8 cellular contexts compared by ENCODE assay signal in genomic region chr19:56309511-56310185, GRCh38. TPM values are rescaled to one million over a fixed set of nuclear protein-coding genes. Genes with fewer than 3 reads are reported as not detected.
DNase-seq lines count a peak whose midpoint lies in the region; ATAC-seq, FAIRE-seq and TF ChIP-seq lines count a peak whose summit lies in the region.

No MANE protein-coding gene starts in this region.

- H3K4me3 ChIP-seq in brain microvascular endothelial cell (ENCODE audit: low read depth, low read length) (no peak overlapping the region), left lung (no peak overlapping the region)

- peak; percentile 31 for FAIRE-seq in GM12891 (lab: Jason Lieb, UNC)

- DNase-seq in GM12891 (ENCODE audit: insufficient read length, low spot score) (peak; percentile 31), M059J (ENCODE audit: low read depth) (peak; percentile 7), UCSD-AML1 (lab: John Stamatoyannopoulos, UW; ENCODE audit: unreplicated experiment) (peak; percentile 78), brain microvascular endothelial cell (peak; percentile 36), left lung (peak; percentile 47 to 94), COLO829 (ENCODE audit: low spot score) (no peak), NCI-H2171 (lab: John Stamatoyannopoulos, UW) (no peak)
- peak; percentile 47 to 80 for DNase-seq in stimulated activated effector memory CD8-positive, alpha-beta T cell treated with anti-CD3 and anti-CD28 coated beads, Interleukin-12 subunit alpha, Interleukin-12 subunit beta, amount 100 ng/mL, for 72 hours (ENCODE audit: low spot score in 2 of 2)

- H3K27ac ChIP-seq in brain microvascular endothelial cell: no peak overlapping the region
- no peak overlapping the region for H3K27ac ChIP-seq in left lung

- in situ Hi-C loops in brain microvascular endothelial cell (cut with HindIII; ENCODE audit: low pct_ligation_motif_present, low sequenced_read_pairs): no loop called here

- H3K36me3 ChIP-seq in brain microvascular endothelial cell (replicated peaks) (no peaks in the 10 kb centered on the region), left lung (peaks cover 0 to 7% of the 10 kb centered on the region in 2 donors)

- peak; percentile 47 for ATAC-seq in left lung
- peak; percentile 67 for ATAC-seq in stimulated activated effector memory CD8-positive, alpha-beta T cell treated with anti-CD3 and anti-CD28 coated beads, Interleukin-12 subunit alpha, Interleukin-12 subunit beta, amount 100 ng/mL, for 72 hours

- TF ChIP-seq CTCF in brain microvascular endothelial cell (IDR thresholded peaks at IDR 0.05; ENCODE audit: low read depth, low read length, missing control alignments) (peak; percentile 94), left lung (IDR thresholded peaks at IDR 0.05) (peak; percentile 56 to 81)

- H3K27me3 ChIP-seq in brain microvascular endothelial cell (replicated peaks): no peaks in the 10 kb centered on the region
- no peaks in the 10 kb centered on the region for H3K27me3 ChIP-seq in left lung

- intact Hi-C loops in left lung (cut with DNase I): no loop called here

- H3K9me3 Mint-ChIP-seq in stimulated activated effector memory CD8-positive, alpha-beta T cell treated with anti-CD3 and anti-CD28 coated beads, Interleukin-12 subunit alpha, Interleukin-12 subunit beta, amount 100 ng/mL, for 72 hours: peaks cover 3% of the 10 kb centered on the region

- no peaks in the 10 kb centered on the region for H3K9me3 ChIP-seq in left lung

- H3K4me1 Mint-ChIP-seq in stimulated activated effector memory CD8-positive, alpha-beta T cell treated with anti-CD3 and anti-CD28 coated beads, Interleukin-12 subunit alpha, Interleukin-12 subunit beta, amount 100 ng/mL, for 72 hours: peaks cover 27% of the 10 kb centered on the region

- peaks cover 0 to 23% of the 10 kb centered on the region in 2 donors for H3K4me1 ChIP-seq in left lung

- H3K4me3 Mint-ChIP-seq in stimulated activated effector memory CD8-positive, alpha-beta T cell treated with anti-CD3 and anti-CD28 coated beads, Interleukin-12 subunit alpha, Interleukin-12 subunit beta, amount 100 ng/mL, for 72 hours: no peak overlapping the region

- no peak for TF ChIP-seq POLR2A in GM12891 (IDR thresholded peaks at IDR 0.05; ENCODE audit: low read depth, low read length)

- H3K27ac Mint-ChIP-seq in stimulated activated effector memory CD8-positive, alpha-beta T cell treated with anti-CD3 and anti-CD28 coated beads, Interleukin-12 subunit alpha, Interleukin-12 subunit beta, amount 100 ng/mL, for 72 hours: no peak overlapping the region

- peaks cover 26% of the 10 kb centered on the region for H3K36me3 Mint-ChIP-seq in stimulated activated effector memory CD8-positive, alpha-beta T cell treated with anti-CD3 and anti-CD28 coated beads, Interleukin-12 subunit alpha, Interleukin-12 subunit beta, amount 100 ng/mL, for 72 hours

TF ChIP-seq in GM12891, 5 proteins besides CTCF, POLR2A, EP300 and RAD21:
- TF ChIP-seq POU2F2 (IDR thresholded peaks at IDR 0.05; ENCODE audit: low read depth, low read length) (no peak), PAX5 (IDR thresholded peaks at IDR 0.05; ENCODE audit: insufficient read depth, low read length, severe bottlenecking) (no peak), POLR2AphosphoS5 (IDR thresholded peaks at IDR 0.05; ENCODE audit: low read depth, low read length) (no peak), TAF1 (IDR thresholded peaks at IDR 0.05; ENCODE audit: low read depth, low read length) (no peak), SPI1 (IDR thresholded peaks at IDR 0.05; ENCODE audit: low read depth, low read length) (no peak)
TF ChIP-seq in GM12891: peak in this region for 0.

RNA-seq across cellular contexts. Expression of gene ZSCAN5A, which starts 5.0 kb away (rescaled TPM):
- polyA plus RNA-seq in GM12891 (2012; ENCODE audit: low read depth, missing spikeins): 5.6 TPM
- 6.3 and 9.4 TPM in 2 replicates for total RNA-seq in M059J (2014; rRNA removed; shearing (Covaris generic))
- total RNA-seq in left lung: 10 to 100 TPM in 1 of 2 donors, 1 to 10 TPM in 1; 6.8 to 16.7 TPM

RNA-seq across cellular contexts. Expression of gene EDDM13, which starts 37.1 kb away (rescaled TPM):
- not detected for polyA plus RNA-seq in GM12891 (2012; ENCODE audit: low read depth, missing spikeins)
- not detected in 2 replicates for total RNA-seq in M059J (2014; rRNA removed; shearing (Covaris generic))
- total RNA-seq in left lung: not detected

Comparison
In these comparisons a context has a peak if more than half of its experiments do, and no peak if none do; other contexts are left out.
1. DNase-seq: peak in GM12891 (single experiment), M059J (single experiment), UCSD-AML1 (single experiment), brain microvascular endothelial cell (single experiment), left lung (2 of 2) and stimulated activated effector memory CD8-positive, alpha-beta T cell treated with anti-CD3 and anti-CD28 coated beads, Interleukin-12 subunit alpha, Interleukin-12 subunit beta, amount 100 ng/mL, for 72 hours (2 of 2); none in COLO829 (single experiment) and NCI-H2171 (single experiment).